10 cellular contexts compared by ENCODE assay signal in genomic region chr15:66153549-66154415, GRCh38.
DNase-seq lines count a peak whose midpoint lies in the region; ATAC-seq and TF ChIP-seq lines count a peak whose summit lies in the region.
"Had no signal": no experiment of that assay in that cellular context is flagged by ENCODE, and none has a peak within 500 bp of the region (broad histone marks: within the 10 kb centered on the region; RNA-seq: fewer than 3 reads in every experiment).

No MANE protein-coding gene starts in this region.

- no peaks in the 10 kb centered on the region for H3K36me3 ChIP-seq in H7 (replicated peaks; ENCODE audit: control insufficient read depth, insufficient read depth, low read length)

- POLR2A ChIA-PET in WTC11 (lab: Charles Lee) = no interaction called here
- POLR2A ChIA-PET in activated CD4-positive, alpha-beta T cell treated with anti-CD3 and anti-CD28 coated beads, Interleukin-2, amount 10 ng/mL, durations not matched to agents 7 days and 5 days (lab: Charles Lee) = no interaction called here

- no peaks in the 10 kb centered on the region for H3K36me3 Mint-ChIP-seq in WTC11
- no peaks in the 10 kb centered on the region for H3K36me3 Mint-ChIP-seq in activated CD4-positive, alpha-beta T cell treated with anti-CD3 and anti-CD28 coated beads, Interleukin-2, amount 10 ng/mL, durations not matched to agents 7 days and 5 days (ENCODE audit: low read depth)

- TF ChIP-seq CTCF in GM12875 (IDR thresholded peaks at IDR 0.05; ENCODE audit: borderline replicate concordance, insufficient read depth, low read depth, low read length) = no peak
- TF ChIP-seq CTCF in WTC11 (IDR thresholded peaks at IDR 0.05) = no peak

- no peaks in the 10 kb centered on the region for H3K27me3 Mint-ChIP-seq in WTC11 (ENCODE audit: low read depth)
- H3K27me3 Mint-ChIP-seq in activated CD4-positive, alpha-beta T cell treated with anti-CD3 and anti-CD28 coated beads, Interleukin-2, amount 10 ng/mL, durations not matched to agents 7 days and 5 days = peaks cover 3% of the 10 kb centered on the region

- H3K4me3 ChIP-seq in GM12875 (ENCODE audit: low read depth, low read length) (peak overlapping the region; percentile 10), H7 (ENCODE audit: insufficient read depth, low read depth, low read length) (no peak overlapping the region)

- peaks cover 14% of the 10 kb centered on the region for H3K4me1 Mint-ChIP-seq in WTC11
- no peaks in the 10 kb centered on the region for H3K4me1 Mint-ChIP-seq in activated CD4-positive, alpha-beta T cell treated with anti-CD3 and anti-CD28 coated beads, Interleukin-2, amount 10 ng/mL, durations not matched to agents 7 days and 5 days

- H3K27ac Mint-ChIP-seq in WTC11 = no peak overlapping the region
- no peak overlapping the region for H3K27ac Mint-ChIP-seq in activated CD4-positive, alpha-beta T cell treated with anti-CD3 and anti-CD28 coated beads, Interleukin-2, amount 10 ng/mL, durations not matched to agents 7 days and 5 days

- no peaks in the 10 kb centered on the region for H3K27me3 ChIP-seq in H7 (ENCODE audit: control insufficient read depth, insufficient read depth, low read length)

- no peaks in the 10 kb centered on the region for H3K9me3 Mint-ChIP-seq in WTC11
- no peaks in the 10 kb centered on the region for H3K9me3 Mint-ChIP-seq in activated CD4-positive, alpha-beta T cell treated with anti-CD3 and anti-CD28 coated beads, Interleukin-2, amount 10 ng/mL, durations not matched to agents 7 days and 5 days

- DNase-seq in NCI-H748 (lab: John Stamatoyannopoulos, UW; ENCODE audit: unreplicated experiment) (peak; percentile 97), dermis blood vessel endothelial cell (no peak), WTC11 (ENCODE audit: low spot score) (no peak), H7 (no peak)
- DNase-seq in activated CD4-positive, alpha-beta T cell treated with anti-CD3 and anti-CD28 coated beads, Interleukin-2, amount 10 ng/mL, durations not matched to agents 7 days and 5 days = no peak

- ATAC-seq in GM21390 (IDR thresholded peaks at IDR 0.05; ENCODE audit: unreplicated experiment) (peak; percentile 78), HG03432 (IDR thresholded peaks at IDR 0.05; ENCODE audit: unreplicated experiment) (peak; percentile 76), WTC11 (no peak)
- ATAC-seq: esophagus mucosa, Right ventricle myocardium inferior had no signal

- H3K4me3 Mint-ChIP-seq in WTC11 = no peak overlapping the region
- no peak overlapping the region for H3K4me3 Mint-ChIP-seq in activated CD4-positive, alpha-beta T cell treated with anti-CD3 and anti-CD28 coated beads, Interleukin-2, amount 10 ng/mL, durations not matched to agents 7 days and 5 days

- CTCF ChIA-PET in WTC11 (lab: Charles Lee) = interaction anchor here (0.6 kb wide), 1 partner anchor 144 kb away, joined by 4 read pairs; no protein-coding TSS in a partner anchor
- CTCF ChIA-PET in activated CD4-positive, alpha-beta T cell treated with anti-CD3 and anti-CD28 coated beads, Interleukin-2, amount 10 ng/mL, durations not matched to agents 7 days and 5 days (lab: Charles Lee) = no interaction called here

TF ChIP-seq in WTC11, 78 proteins besides CTCF, POLR2A, EP300 and RAD21 (continues in another document):
- TF ChIP-seq E2F4 (CRISPR knock-in tag; IDR thresholded peaks at IDR 0.05; ENCODE audit: borderline replicate concordance, low read depth) (no peak), MLX (CRISPR knock-in tag; IDR thresholded peaks at IDR 0.05) (no peak), ZMAT4 (CRISPR knock-in tag; IDR thresholded peaks at IDR 0.05) (no peak), IRF1 (CRISPR knock-in tag; IDR thresholded peaks at IDR 0.05) (no peak), RELA (CRISPR knock-in tag; IDR thresholded peaks at IDR 0.05; ENCODE audit: borderline replicate concordance) (no peak), MYBL2 (CRISPR knock-in tag; IDR thresholded peaks at IDR 0.05) (no peak), ZNF532 (CRISPR knock-in tag; IDR thresholded peaks at IDR 0.05; ENCODE audit: borderline replicate concordance) (no peak), FOXK1 (CRISPR knock-in tag; IDR thresholded peaks at IDR 0.05) (no peak), ETV6 (CRISPR knock-in tag; IDR thresholded peaks at IDR 0.05) (no peak), SMAD4 (CRISPR knock-in tag; IDR thresholded peaks at IDR 0.05) (no peak), FOXP4 (CRISPR knock-in tag; IDR thresholded peaks at IDR 0.05) (no peak)
